Comparison of ENCODE assay signal across 1 cellular context in the genomic region with DNA sequence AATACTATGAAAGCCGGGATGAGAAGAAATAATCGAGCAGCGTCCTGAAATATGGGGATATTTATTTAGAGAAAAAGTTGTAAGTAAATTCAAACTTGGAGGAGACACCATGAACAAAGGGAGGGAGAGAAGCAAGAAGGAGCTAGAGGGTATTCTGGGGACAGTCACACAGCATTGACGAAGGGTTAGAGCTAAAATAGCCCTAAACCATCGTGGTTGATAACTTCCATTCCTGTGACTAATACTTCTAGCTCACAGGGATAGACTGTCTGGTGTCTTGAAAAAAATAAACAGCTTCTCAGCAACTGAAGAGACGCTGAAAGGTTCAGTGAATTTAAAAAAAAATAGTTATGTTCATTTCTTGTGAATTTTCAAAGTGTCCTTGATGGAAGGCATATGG.
TF ChIP-seq lines count a peak whose summit lies in the region.

No MANE protein-coding gene starts in this region.

TF ChIP-seq in HepG2, 621 proteins besides CTCF, POLR2A, EP300 and RAD21 (continued from another document):
- TF ChIP-seq, protein P1, sequence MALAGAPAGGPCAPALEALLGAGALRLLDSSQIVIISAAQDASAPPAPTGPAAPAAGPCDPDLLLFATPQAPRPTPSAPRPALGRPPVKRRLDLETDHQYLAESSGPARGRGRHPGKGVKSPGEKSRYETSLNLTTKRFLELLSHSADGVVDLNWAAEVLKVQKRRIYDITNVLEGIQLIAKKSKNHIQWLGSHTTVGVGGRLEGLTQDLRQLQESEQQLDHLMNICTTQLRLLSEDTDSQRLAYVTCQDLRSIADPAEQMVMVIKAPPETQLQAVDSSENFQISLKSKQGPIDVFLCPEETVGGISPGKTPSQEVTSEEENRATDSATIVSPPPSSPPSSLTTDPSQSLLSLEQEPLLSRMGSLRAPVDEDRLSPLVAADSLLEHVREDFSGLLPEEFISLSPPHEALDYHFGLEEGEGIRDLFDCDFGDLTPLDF (CRISPR knock-in tag; IDR thresholded peaks at IDR 0.05), result no peak
- TF ChIP-seq ZNF3 (CRISPR knock-in tag; IDR thresholded peaks at IDR 0.05) (no peak), PPARG (CRISPR knock-in tag; conservative IDR thresholded peaks at IDR 0.05) (no peak), ZNF512B (CRISPR knock-in tag; IDR thresholded peaks at IDR 0.05; ENCODE audit: borderline replicate concordance) (no peak), SIX4 (CRISPR knock-in tag; IDR thresholded peaks at IDR 0.05) (no peak), ARHGAP35 (CRISPR knock-in tag; IDR thresholded peaks at IDR 0.05; ENCODE audit: borderline replicate concordance) (no peak), IKZF4 (CRISPR knock-in tag; IDR thresholded peaks at IDR 0.05; ENCODE audit: borderline replicate concordance, low read depth, not compliant biosample characterization) (no peak), ZNF672 (CRISPR knock-in tag; IDR thresholded peaks at IDR 0.05) (no peak), PATZ1 (CRISPR knock-in tag; IDR thresholded peaks at IDR 0.05) (no peak), ZIK1 (CRISPR knock-in tag; IDR thresholded peaks at IDR 0.05; ENCODE audit: borderline replicate concordance, low read depth) (no peak), NR3C1 (CRISPR knock-in tag; IDR thresholded peaks at IDR 0.05) (no peak), KLF11 (CRISPR knock-in tag; IDR thresholded peaks at IDR 0.05) (no peak), FOXP1 (IDR thresholded peaks at IDR 0.05) (no peak), FOXP1 (CRISPR knock-in tag; IDR thresholded peaks at IDR 0.05) (no peak), ATM (IDR thresholded peaks at IDR 0.05; ENCODE audit: borderline replicate concordance) (no peak)
- TF ChIP-seq, protein P2, sequence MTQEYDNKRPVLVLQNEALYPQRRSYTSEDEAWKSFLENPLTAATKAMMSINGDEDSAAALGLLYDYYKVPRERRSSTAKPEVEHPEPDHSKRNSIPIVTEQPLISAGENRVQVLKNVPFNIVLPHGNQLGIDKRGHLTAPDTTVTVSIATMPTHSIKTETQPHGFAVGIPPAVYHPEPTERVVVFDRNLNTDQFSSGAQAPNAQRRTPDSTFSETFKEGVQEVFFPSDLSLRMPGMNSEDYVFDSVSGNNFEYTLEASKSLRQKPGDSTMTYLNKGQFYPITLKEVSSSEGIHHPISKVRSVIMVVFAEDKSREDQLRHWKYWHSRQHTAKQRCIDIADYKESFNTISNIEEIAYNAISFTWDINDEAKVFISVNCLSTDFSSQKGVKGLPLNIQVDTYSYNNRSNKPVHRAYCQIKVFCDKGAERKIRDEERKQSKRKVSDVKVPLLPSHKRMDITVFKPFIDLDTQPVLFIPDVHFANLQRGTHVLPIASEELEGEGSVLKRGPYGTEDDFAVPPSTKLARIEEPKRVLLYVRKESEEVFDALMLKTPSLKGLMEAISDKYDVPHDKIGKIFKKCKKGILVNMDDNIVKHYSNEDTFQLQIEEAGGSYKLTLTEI (CRISPR knock-in tag; conservative IDR thresholded peaks at IDR 0.05), result no peak
- TF ChIP-seq, protein P3, sequence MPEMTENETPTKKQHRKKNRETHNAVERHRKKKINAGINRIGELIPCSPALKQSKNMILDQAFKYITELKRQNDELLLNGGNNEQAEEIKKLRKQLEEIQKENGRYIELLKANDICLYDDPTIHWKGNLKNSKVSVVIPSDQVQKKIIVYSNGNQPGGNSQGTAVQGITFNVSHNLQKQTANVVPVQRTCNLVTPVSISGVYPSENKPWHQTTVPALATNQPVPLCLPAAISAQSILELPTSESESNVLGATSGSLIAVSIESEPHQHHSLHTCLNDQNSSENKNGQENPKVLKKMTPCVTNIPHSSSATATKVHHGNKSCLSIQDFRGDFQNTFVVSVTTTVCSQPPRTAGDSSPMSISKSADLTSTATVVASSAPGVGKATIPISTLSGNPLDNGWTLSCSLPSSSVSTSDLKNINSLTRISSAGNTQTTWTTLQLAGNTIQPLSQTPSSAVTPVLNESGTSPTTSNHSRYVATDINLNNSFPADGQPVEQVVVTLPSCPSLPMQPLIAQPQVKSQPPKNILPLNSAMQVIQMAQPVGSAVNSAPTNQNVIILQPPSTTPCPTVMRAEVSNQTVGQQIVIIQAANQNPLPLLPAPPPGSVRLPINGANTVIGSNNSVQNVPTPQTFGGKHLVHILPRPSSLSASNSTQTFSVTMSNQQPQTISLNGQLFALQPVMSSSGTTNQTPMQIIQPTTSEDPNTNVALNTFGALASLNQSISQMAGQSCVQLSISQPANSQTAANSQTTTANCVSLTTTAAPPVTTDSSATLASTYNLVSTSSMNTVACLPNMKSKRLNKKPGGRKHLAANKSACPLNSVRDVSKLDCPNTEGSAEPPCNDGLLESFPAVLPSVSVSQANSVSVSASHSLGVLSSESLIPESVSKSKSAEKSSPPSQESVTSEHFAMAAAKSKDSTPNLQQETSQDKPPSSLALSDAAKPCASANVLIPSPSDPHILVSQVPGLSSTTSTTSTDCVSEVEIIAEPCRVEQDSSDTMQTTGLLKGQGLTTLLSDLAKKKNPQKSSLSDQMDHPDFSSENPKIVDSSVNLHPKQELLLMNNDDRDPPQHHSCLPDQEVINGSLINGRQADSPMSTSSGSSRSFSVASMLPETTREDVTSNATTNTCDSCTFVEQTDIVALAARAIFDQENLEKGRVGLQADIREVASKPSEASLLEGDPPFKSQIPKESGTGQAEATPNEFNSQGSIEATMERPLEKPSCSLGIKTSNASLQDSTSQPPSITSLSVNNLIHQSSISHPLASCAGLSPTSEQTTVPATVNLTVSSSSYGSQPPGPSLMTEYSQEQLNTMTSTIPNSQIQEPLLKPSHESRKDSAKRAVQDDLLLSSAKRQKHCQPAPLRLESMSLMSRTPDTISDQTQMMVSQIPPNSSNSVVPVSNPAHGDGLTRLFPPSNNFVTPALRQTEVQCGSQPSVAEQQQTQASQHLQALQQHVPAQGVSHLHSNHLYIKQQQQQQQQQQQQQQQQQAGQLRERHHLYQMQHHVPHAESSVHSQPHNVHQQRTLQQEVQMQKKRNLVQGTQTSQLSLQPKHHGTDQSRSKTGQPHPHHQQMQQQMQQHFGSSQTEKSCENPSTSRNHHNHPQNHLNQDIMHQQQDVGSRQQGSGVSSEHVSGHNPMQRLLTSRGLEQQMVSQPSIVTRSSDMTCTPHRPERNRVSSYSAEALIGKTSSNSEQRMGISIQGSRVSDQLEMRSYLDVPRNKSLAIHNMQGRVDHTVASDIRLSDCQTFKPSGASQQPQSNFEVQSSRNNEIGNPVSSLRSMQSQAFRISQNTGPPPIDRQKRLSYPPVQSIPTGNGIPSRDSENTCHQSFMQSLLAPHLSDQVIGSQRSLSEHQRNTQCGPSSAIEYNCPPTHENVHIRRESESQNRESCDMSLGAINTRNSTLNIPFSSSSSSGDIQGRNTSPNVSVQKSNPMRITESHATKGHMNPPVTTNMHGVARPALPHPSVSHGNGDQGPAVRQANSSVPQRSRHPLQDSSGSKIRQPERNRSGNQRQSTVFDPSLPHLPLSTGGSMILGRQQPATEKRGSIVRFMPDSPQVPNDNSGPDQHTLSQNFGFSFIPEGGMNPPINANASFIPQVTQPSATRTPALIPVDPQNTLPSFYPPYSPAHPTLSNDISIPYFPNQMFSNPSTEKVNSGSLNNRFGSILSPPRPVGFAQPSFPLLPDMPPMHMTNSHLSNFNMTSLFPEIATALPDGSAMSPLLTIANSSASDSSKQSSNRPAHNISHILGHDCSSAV (CRISPR knock-in tag; IDR thresholded peaks at IDR 0.05; ENCODE audit: borderline replicate concordance), result no peak
